11 cellular contexts compared by ENCODE assay signal in genomic region chr4:153137168-153137567, GRCh38.
A peak's percentile ranks its signal among the peaks of the same experiment; 100 is the strongest.
DNase-seq lines count a peak whose midpoint lies in the region; ATAC-seq and TF ChIP-seq lines count a peak whose summit lies in the region.
"Had no signal": no experiment of that assay in that cellular context is flagged by ENCODE, and none has a peak within 500 bp of the region (broad histone marks: within the 10 kb centered on the region; RNA-seq: fewer than 3 reads in every experiment).

No MANE protein-coding gene starts in this region.

- H3K27ac Mint-ChIP-seq in natural killer cell = no peak overlapping the region
- H3K27ac Mint-ChIP-seq: CD4-positive, CD25-positive, alpha-beta regulatory T cell had no signal

- TF ChIP-seq CTCF in AG09309 (IDR thresholded peaks at IDR 0.05; ENCODE audit: control insufficient read depth, insufficient read depth, low read depth, low read length, missing control alignments) (no peak), cardiac fibroblast (IDR thresholded peaks at IDR 0.05; ENCODE audit: low read depth, low read length) (no peak), natural killer cell (IDR thresholded peaks at IDR 0.05) (no peak)

- H3K4me3 ChIP-seq in AG09309 (ENCODE audit: control insufficient read depth, low read depth, low read length) = no peak overlapping the region
- no peak overlapping the region for H3K4me3 ChIP-seq in MG63
- no peak overlapping the region for H3K4me3 ChIP-seq in cardiac fibroblast (replicated peaks in 1 of 2; ENCODE audit: low read depth in 2 of 2, low read length in 2 of 2)
- H3K4me3 ChIP-seq: SK-N-MC had no signal

- peak; percentile 78 for DNase-seq in AG09309 (ENCODE audit: low read depth)
- peak; percentile 89 for DNase-seq in MG63
- peak; percentile 88 to 90 for DNase-seq in cardiac fibroblast (ENCODE audit: low read depth in 2 of 2)
- no peak for DNase-seq in left colon
- no peak for DNase-seq in AML-193 (lab: John Stamatoyannopoulos, UW)
- no peak for DNase-seq in NCI-H510A (lab: John Stamatoyannopoulos, UW)
- no peak for DNase-seq in natural killer cell
- DNase-seq: CD4-positive, CD25-positive, alpha-beta regulatory T cell; GOT3 had no signal

- H3K4me1 Mint-ChIP-seq in natural killer cell = peaks cover 18 to 26% of the 10 kb centered on the region in 2 donors

- no peaks in the 10 kb centered on the region for H3K27me3 ChIP-seq in MG63

- no peaks in the 10 kb centered on the region for H3K36me3 ChIP-seq in MG63

- H3K36me3 Mint-ChIP-seq in natural killer cell = no peaks in the 10 kb centered on the region
- H3K36me3 Mint-ChIP-seq: CD4-positive, CD25-positive, alpha-beta regulatory T cell had no signal

- H3K9me3 Mint-ChIP-seq in natural killer cell = no peaks in the 10 kb centered on the region
- H3K9me3 Mint-ChIP-seq: CD4-positive, CD25-positive, alpha-beta regulatory T cell had no signal

- no peaks in the 10 kb centered on the region for H3K9me3 ChIP-seq in MG63

- H3K27me3 Mint-ChIP-seq in natural killer cell (ENCODE audit: low read depth in 2 of 2) = peaks cover 30 to 37% of the 10 kb centered on the region in 2 donors

- intact Hi-C loops in left colon (cut with DNase I, micrococcal nuclease) (loop anchor here in 1 of 2 donors (5.0 kb wide), 1 partner anchor 510 kb away; no protein-coding TSS in a partner anchor), natural killer cell (cut with micrococcal nuclease) (no loop called here)

- peak; percentile 43 for ATAC-seq in left colon
- no peak for ATAC-seq in GM19023 (IDR thresholded peaks at IDR 0.05; ENCODE audit: unreplicated experiment)
- ATAC-seq in natural killer cell = no peak

- no peak overlapping the region for H3K4me3 Mint-ChIP-seq in natural killer cell
- H3K4me3 Mint-ChIP-seq: CD4-positive, CD25-positive, alpha-beta regulatory T cell had no signal

Comparison
In these comparisons a context has a peak if more than half of its experiments do, and no peak if none do; other contexts are left out.
1. DNase-seq: peak in AG09309 (single experiment), MG63 (single experiment) and cardiac fibroblast (2 of 2); none in left colon (0 of 2), AML-193 (0 of 2), NCI-H510A (single experiment) and natural killer cell (single experiment).